ENCODE assay signal across 9 cellular contexts in genomic region chr5:174503461-174504265, GRCh38.
DNase-seq lines count a peak whose midpoint lies in the region; ATAC-seq and TF ChIP-seq lines count a peak whose summit lies in the region.
"Had no signal": no experiment of that assay in that cellular context is flagged by ENCODE, and none has a peak within 500 bp of the region (broad histone marks: within the 10 kb centered on the region; RNA-seq: fewer than 3 reads in every experiment).

No MANE protein-coding gene starts in this region.

- peak; percentile 65 for DNase-seq in HFF-Myc (ENCODE audit: extremely low read depth, low read depth)
- peak; percentile 78 for DNase-seq in RWPE2 (ENCODE audit: low spot score)
- peak; percentile 68 for DNase-seq in fibroblast of the aortic adventitia (ENCODE audit: low read depth)
- peak; percentile 98 for DNase-seq in superior temporal gyrus (ENCODE audit: extremely low spot score)
- no peak for DNase-seq in NCI-H524 treated with DMSO at 0.1 percent for 48 hours (lab: John Stamatoyannopoulos, UW)
- DNase-seq in NCI-H2107 (lab: John Stamatoyannopoulos, UW) = no peak
- no peak for DNase-seq in SIG-M5 treated with dmso at 0.1 percent for 504 hours (lab: John Stamatoyannopoulos, UW; ENCODE audit: unreplicated experiment)
- DNase-seq in HK-2 (ENCODE audit: unreplicated experiment) = no peak
- DNase-seq: NCI-H446 had no signal

- peak overlapping the region; percentile 4 for H3K4me3 ChIP-seq in HFF-Myc (replicated peaks; ENCODE audit: low read depth, low read length)
- H3K4me3 ChIP-seq in RWPE2 (ENCODE audit: severe bottlenecking) = no peak overlapping the region
- no peak overlapping the region for H3K4me3 ChIP-seq in fibroblast of the aortic adventitia (ENCODE audit: low read depth, low read length)

- H3K9me3 ChIP-seq in RWPE2 (ENCODE audit: severe bottlenecking) = no peaks in the 10 kb centered on the region

- peak overlapping the region; percentile 92 for H3K27ac ChIP-seq in RWPE2 (ENCODE audit: poor library complexity, severe bottlenecking)

- no peaks in the 10 kb centered on the region for H3K36me3 ChIP-seq in RWPE2 (ENCODE audit: low read depth)

- TF ChIP-seq CTCF in HFF-Myc (IDR thresholded peaks at IDR 0.05; ENCODE audit: low read depth, low read length, missing control alignments) = no peak
- no peak for TF ChIP-seq CTCF in RWPE2 (IDR thresholded peaks at IDR 0.05; ENCODE audit: poor library complexity, severe bottlenecking)
- no peak for TF ChIP-seq CTCF in fibroblast of the aortic adventitia (IDR thresholded peaks at IDR 0.05; ENCODE audit: insufficient read depth, low read length)

- peaks cover 37% of the 10 kb centered on the region for H3K4me1 ChIP-seq in RWPE2 (ENCODE audit: insufficient read depth, poor library complexity, severe bottlenecking)

- H3K27me3 ChIP-seq in RWPE2 (ENCODE audit: insufficient read depth, poor library complexity, severe bottlenecking) = no peaks in the 10 kb centered on the region

- ATAC-seq in RWPE2 (ENCODE audit: low read depth) = peak; percentile 79

Comparison
In these comparisons a context has a peak if more than half of its experiments do, and no peak if none do; other contexts are left out.
1. DNase-seq: peak in HFF-Myc (single experiment), RWPE2 (single experiment), fibroblast of the aortic adventitia (single experiment) and superior temporal gyrus (single experiment); none in NCI-H524 treated with DMSO at 0.1 percent for 48 hours (single experiment), NCI-H2107 (single experiment), SIG-M5 treated with dmso at 0.1 percent for 504 hours (single experiment) and HK-2 (single experiment).